In the genomic region with DNA sequence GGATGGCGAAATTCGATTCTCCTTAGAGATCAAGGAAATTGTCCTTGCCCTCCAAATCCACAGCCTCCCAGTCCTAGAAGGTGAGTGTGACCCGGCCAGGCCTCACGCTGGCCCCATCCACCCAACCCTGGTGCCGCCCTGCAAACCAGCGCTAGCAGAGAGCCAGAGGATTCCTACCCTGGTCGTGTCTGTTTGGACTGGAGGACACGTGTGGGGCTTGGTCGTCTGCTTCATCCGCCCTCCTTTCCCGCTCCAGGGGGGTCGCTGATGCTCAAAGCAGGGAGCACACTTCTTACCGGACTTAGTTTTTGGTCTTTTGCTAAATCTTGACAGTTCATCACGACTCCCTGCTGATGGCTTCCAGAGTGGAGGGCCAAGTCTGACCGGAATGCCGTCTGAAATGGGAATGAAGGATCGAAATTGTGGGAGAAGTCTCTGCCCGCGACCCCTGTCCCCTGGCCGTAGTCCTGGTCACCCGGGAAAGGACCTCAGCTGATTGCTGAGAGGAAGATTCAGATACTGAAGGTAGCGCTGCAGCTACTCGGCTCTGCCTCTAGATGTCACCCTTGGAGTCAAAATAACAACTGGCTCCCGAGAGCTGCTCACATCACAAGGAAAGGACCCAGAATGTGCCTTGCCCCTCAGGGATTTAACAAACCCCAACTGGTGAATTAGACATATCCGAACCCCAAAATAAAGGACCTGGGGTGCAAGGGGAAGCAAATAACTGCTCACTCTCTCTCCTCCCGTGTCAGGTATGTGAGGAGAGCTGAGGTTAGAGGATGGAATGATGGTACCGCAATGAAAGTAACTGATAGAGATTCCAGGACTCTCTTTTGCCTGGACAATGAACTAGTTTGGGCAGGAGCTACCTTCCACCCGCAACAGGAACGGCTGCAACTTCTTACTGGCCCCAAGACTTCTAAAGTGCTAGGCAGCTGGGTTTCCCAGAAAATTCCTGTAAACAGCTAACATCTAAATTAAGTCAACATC, we compare ENCODE assay signal across 8 cellular contexts. TPM values are rescaled to one million over a fixed set of nuclear protein-coding genes. Genes with fewer than 3 reads are reported as not detected.
A peak's percentile ranks its signal among the peaks of the same experiment; 100 is the strongest.
DNase-seq lines count a peak whose midpoint lies in the region; ATAC-seq, FAIRE-seq and TF ChIP-seq lines count a peak whose summit lies in the region.

No MANE protein-coding gene starts in this region.

- DNase-seq in ACHN: peak; percentile 69
- DNase-seq in GM12891 (ENCODE audit: insufficient read length, low spot score): peak; percentile 45
- DNase-seq in NCI-H1105 (lab: John Stamatoyannopoulos, UW): peak; percentile 46
- peak in 3 of 5 experiments; percentile 4 to 46 (median 5) for DNase-seq in T-helper 2 cell
- peak; percentile 31 to 49 for DNase-seq in T47D (ENCODE audit: low read depth in 1 of 2, low spot score in 1 of 2)
- peak; percentile 77 for DNase-seq in islet precursor cell
- peak; percentile 6 to 8 for DNase-seq in stimulated activated CD4-positive, alpha-beta T cell treated with anti-CD3 and anti-CD28 coated beads, Interleukin-4, amount 100 ng/mL, for 48 hours (ENCODE audit: low read depth in 2 of 2)

- in situ Hi-C loops in ACHN (cut with HindIII; ENCODE audit: low pct_ligation_motif_present, low pct_unique_long_range_greater_than_20kb, low sequenced_read_pairs): no loop called here
- in situ Hi-C loops in T47D (cut with HindIII; ENCODE audit: low pct_unique_long_range_greater_than_20kb, low sequenced_read_pairs): no loop called here

- peak; percentile 93 for ATAC-seq in HG02763 (IDR thresholded peaks at IDR 0.05; ENCODE audit: unreplicated experiment)

- peak; percentile 81 for FAIRE-seq in GM12891 (lab: Jason Lieb, UNC)

- no peak for TF ChIP-seq POLR2A in GM12891 (IDR thresholded peaks at IDR 0.05; ENCODE audit: low read depth, low read length)

TF ChIP-seq in GM12891, 5 proteins besides CTCF, POLR2A, EP300 and RAD21:
- TF ChIP-seq POLR2AphosphoS5 (IDR thresholded peaks at IDR 0.05; ENCODE audit: low read depth, low read length): no peak
- no peak for TF ChIP-seq SPI1 (IDR thresholded peaks at IDR 0.05; ENCODE audit: low read depth, low read length)
- no peak for TF ChIP-seq POU2F2 (IDR thresholded peaks at IDR 0.05; ENCODE audit: low read depth, low read length)
- no peak for TF ChIP-seq TAF1 (IDR thresholded peaks at IDR 0.05; ENCODE audit: low read depth, low read length)
- TF ChIP-seq PAX5 (IDR thresholded peaks at IDR 0.05; ENCODE audit: insufficient read depth, low read length, severe bottlenecking): no peak

RNA-seq across cellular contexts. Expression of gene ORC5, which starts 23.5 kb away (rescaled TPM):
- 15.8 TPM for polyA plus RNA-seq in GM12891 (2012; ENCODE audit: low read depth, missing spikeins)

Comparison
In these comparisons a context has a peak if more than half of its experiments do, and no peak if none do; other contexts are left out.
1. Peak in every context shown above with its lines: DNase-seq and ATAC-seq.
2. DNase-seq: peak in every context shown above with its lines; median percentile 77 in islet precursor cell; 69 in ACHN; 46 in NCI-H1105; 45 in GM12891; 40 in T47D; 7 in stimulated activated CD4-positive, alpha-beta T cell treated with anti-CD3 and anti-CD28 coated beads, Interleukin-4, amount 100 ng/mL, for 48 hours; 5 in T-helper 2 cell.